14 cellular contexts compared by ENCODE assay signal in the genomic region with DNA sequence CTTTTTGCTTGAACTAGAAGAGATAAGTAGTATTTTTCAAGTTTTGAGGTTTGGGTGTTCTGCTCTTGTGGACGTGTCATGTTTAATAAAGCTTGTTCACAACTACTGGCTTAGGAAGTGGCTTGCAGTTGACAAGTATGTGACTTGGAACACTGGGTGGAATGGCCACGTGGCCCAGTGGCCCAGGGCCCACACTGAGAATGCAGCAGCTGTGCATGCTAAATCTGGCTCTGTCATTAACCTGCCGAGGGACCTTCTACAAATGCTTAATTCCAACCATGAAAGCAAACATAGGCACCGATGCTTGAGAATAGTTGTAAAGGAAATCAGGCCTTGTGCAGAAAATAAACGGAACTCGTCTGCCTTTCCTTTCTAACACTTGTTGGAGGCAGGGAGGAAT. TPM values are rescaled to one million over a fixed set of nuclear protein-coding genes. Genes with fewer than 3 reads are reported as not detected.
DNase-seq lines count a peak whose midpoint lies in the region; ATAC-seq and TF ChIP-seq lines count a peak whose summit lies in the region.
"Had no signal": no experiment of that assay in that cellular context is flagged by ENCODE, and none has a peak within 500 bp of the region (broad histone marks: within the 10 kb centered on the region; RNA-seq: fewer than 3 reads in every experiment).

No MANE protein-coding gene starts in this region.

- CTCF ChIA-PET in HEK293 (lab: Yijun Ruan, JAX) = interaction anchor here (1.4 kb wide), 1 partner anchor 119 kb away, joined by 3 read pairs; no protein-coding TSS in a partner anchor

- H3K4me3 ChIP-seq in HEK293 (ENCODE audit: low read depth, low read length) (no peak overlapping the region), psoas muscle (no peak overlapping the region), BE2C (ENCODE audit: low read depth, low read length) (no peak overlapping the region)
- H3K4me3 ChIP-seq: skin epidermis had no signal

- H3K4me1 ChIP-seq in HEK293 (ENCODE audit: control insufficient read depth, insufficient read depth, low read length) = no peaks in the 10 kb centered on the region
- H3K4me1 ChIP-seq in psoas muscle = peaks cover 26% of the 10 kb centered on the region
- H3K4me1 ChIP-seq in BE2C = no peaks in the 10 kb centered on the region

- no peak for TF ChIP-seq CTCF in HEK293 (tag by site-specific recombination; IDR thresholded peaks at IDR 0.05)
- TF ChIP-seq CTCF in psoas muscle (IDR thresholded peaks at IDR 0.05) = no peak
- no peak for TF ChIP-seq CTCF in BE2C (IDR thresholded peaks at IDR 0.05; ENCODE audit: low read depth, low read length)

- no peak overlapping the region for H3K27ac ChIP-seq in HEK293 (ENCODE audit: extremely low read depth, low read depth, low read length)
- H3K27ac ChIP-seq in psoas muscle = peak overlapping the region; percentile 73
- H3K27ac ChIP-seq: skin epidermis had no signal

- no peaks in the 10 kb centered on the region for H3K27me3 ChIP-seq in psoas muscle (ENCODE audit: insufficient read depth in 3 of 3, low read length in 2 of 3)
- H3K27me3 ChIP-seq in BE2C = no peaks in the 10 kb centered on the region

- peak; percentile 73 to 91 for ATAC-seq in left cardiac atrium
- peak; percentile 99 to 100 (median 100) for ATAC-seq in psoas muscle
- ATAC-seq in HG03571 (IDR thresholded peaks at IDR 0.05; ENCODE audit: unreplicated experiment) = no peak
- ATAC-seq: activated CD8-positive, alpha-beta T cell treated with anti-CD3 and anti-CD28 coated beads for 36 hours; stimulated activated naive CD8-positive, alpha-beta T cell treated with anti-CD3 and anti-CD28 coated beads, Interleukin-15, amount 100 ng/mL, for 72 hours had no signal

- 5 to 6% (median 5%) methylated on average over 6 of the region's 6 CpGs for WGBS in psoas muscle, 3 donors

- H3K36me3 ChIP-seq in HEK293 (ENCODE audit: control insufficient read depth in 2 of 2, insufficient read depth in 1 of 2, low read length in 2 of 2) = no peaks in the 10 kb centered on the region
- no peaks in the 10 kb centered on the region for H3K36me3 ChIP-seq in psoas muscle (ENCODE audit: insufficient read depth in 1 of 2, low read depth in 1 of 2)
- no peaks in the 10 kb centered on the region for H3K36me3 ChIP-seq in BE2C

- DNase-seq in RPMI8226 = peak; percentile 3
- DNase-seq in left cardiac atrium = peak; percentile 34
- peak; percentile 49 to 80 for DNase-seq in psoas muscle
- no peak for DNase-seq in BE2C
- no peak for DNase-seq in activated CD4-positive, alpha-beta T cell treated with anti-CD3 and anti-CD28 coated beads, Interleukin-2, amount 50 U/mL, for 1 hour
- DNase-seq: activated CD8-positive, alpha-beta T cell treated with anti-CD3 and anti-CD28 coated beads for 36 hours; CD4-positive, CD25-positive, alpha-beta regulatory T cell; effector CD4-positive, alpha-beta T cell; GF-D8; stimulated activated naive CD8-positive, alpha-beta T cell treated with anti-CD3 and anti-CD28 coated beads, Interleukin-15, amount 100 ng/mL, for 72 hours had no signal

- H3K9me3 ChIP-seq in HEK293 (ENCODE audit: control insufficient read depth, insufficient read depth, low read depth, low read length) (no peaks in the 10 kb centered on the region), psoas muscle (no peaks in the 10 kb centered on the region), BE2C (no peaks in the 10 kb centered on the region)

- POLR2A ChIA-PET in HEK293 (lab: Yijun Ruan, JAX) = no interaction called here

- intact Hi-C loops in left cardiac atrium (cut with DNase I) = no loop called here
- intact Hi-C loops in psoas muscle (cut with DNase I) = no loop called here

TF ChIP-seq in HEK293, 187 proteins besides CTCF, POLR2A, EP300 and RAD21:
- peak; percentile 20; the same call in 1 of the 2 replicates for TF ChIP-seq ZBTB48 (tag by site-specific recombination; IDR thresholded peaks at IDR 0.05)
- TF ChIP-seq ZNF660 (tag by site-specific recombination; IDR thresholded peaks at IDR 0.05) = no peak
- no peak for TF ChIP-seq ZNF138 (tag by site-specific recombination; IDR thresholded peaks at IDR 0.05; ENCODE audit: borderline replicate concordance)
- no peak for TF ChIP-seq ZNF16 (tag by site-specific recombination; IDR thresholded peaks at IDR 0.05; ENCODE audit: low read depth)
- no peak for TF ChIP-seq ZNF677 (tag by site-specific recombination; IDR thresholded peaks at IDR 0.05)
- TF ChIP-seq MYNN (tag by site-specific recombination; IDR thresholded peaks at IDR 0.05; ENCODE audit: borderline replicate concordance) = no peak
- TF ChIP-seq ZNF529 (tag by site-specific recombination; IDR thresholded peaks at IDR 0.05; ENCODE audit: insufficient replicate concordance) = no peak
TF ChIP-seq in HEK293: peak in this region for 1.

RNA-seq across cellular contexts. Expression of a gene that starts 11.7 kb away (rescaled TPM):
- total RNA-seq in left cardiac atrium (not detected), psoas muscle (under 1 TPM in 2 of 4 donors, not detected in 2; 0.11 to 0.17 TPM)
- under 1 TPM; 0.04 to 0.26 (median 0.14) TPM for polyA plus RNA-seq in psoas muscle
- polyA plus RNA-seq in BE2C (2012; ENCODE audit: insufficient read depth, insufficient read length, low read depth) = not detected
- total RNA-seq: activated CD8-positive, alpha-beta T cell treated with anti-CD3 and anti-CD28 coated beads for 36 hours; CD4-positive, CD25-positive, alpha-beta regulatory T cell; fibroblast of villous mesenchyme had no signal
- polyA plus RNA-seq: CD4-positive, CD25-positive, alpha-beta regulatory T cell had no signal

Comparison
In these comparisons a context has a peak if more than half of its experiments do, and no peak if none do; other contexts are left out.
1. DNase-seq: peak in RPMI8226 (single experiment), left cardiac atrium (single experiment) and psoas muscle (2 of 2); none in BE2C (single experiment) and activated CD4-positive, alpha-beta T cell treated with anti-CD3 and anti-CD28 coated beads, Interleukin-2, amount 50 U/mL, for 1 hour (single experiment).